14 cellular contexts compared by ENCODE assay signal in the genomic region with DNA sequence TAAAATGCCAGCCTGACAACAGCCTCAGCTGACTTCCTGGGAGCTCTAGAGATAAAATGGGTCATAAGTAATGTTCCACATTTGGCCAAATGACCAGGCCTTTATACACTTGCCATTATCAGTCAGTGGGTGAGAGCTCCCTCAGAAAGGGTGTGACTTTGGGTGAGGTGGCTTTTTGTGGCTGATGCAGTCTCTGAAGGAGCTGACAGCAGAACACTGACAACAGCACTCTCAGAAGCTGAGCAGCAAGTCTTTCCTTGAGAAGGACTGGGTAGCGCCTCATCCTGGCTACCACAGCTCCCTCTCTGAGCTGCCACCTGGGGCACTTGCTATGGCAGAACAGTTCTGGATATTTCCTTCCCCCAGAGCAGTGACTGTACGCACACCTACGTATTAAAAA.
"Had no signal": no experiment of that assay in that cellular context is flagged by ENCODE, and none has a peak within 500 bp of the region (broad histone marks: within the 10 kb centered on the region; RNA-seq: fewer than 3 reads in every experiment).

No MANE protein-coding gene starts in this region.

- H3K36me3 ChIP-seq: gastroesophageal sphincter, heart right ventricle, tibial nerve, vagina had no signal

- H3K4me3 ChIP-seq: dorsolateral prefrontal cortex, gastroesophageal sphincter, heart right ventricle, tibial nerve, vagina had no signal

- H3K4me3 Mint-ChIP-seq: stimulated activated naive B cell treated with anti-CD40 and anti-IgM and Interleukin-4, amounts not matched to agents 10 μg/mL and 1 μg/mL and 100 μg/mL, for 72 hours had no signal

- H3K9me3 Mint-ChIP-seq: activated naive CD4-positive, alpha-beta T cell treated with anti-CD3 and anti-CD28 coated beads, Interleukin-2, amount 50 U/mL, for 24 hours had no signal

- H3K27me3 ChIP-seq: dorsolateral prefrontal cortex, gastroesophageal sphincter, heart right ventricle, tibial nerve, vagina had no signal

- H3K4me1 ChIP-seq: gastroesophageal sphincter, parathyroid adenoma, tibial nerve, vagina had no signal

- DNase-seq: amniotic stem cell; dorsolateral prefrontal cortex; heart right ventricle; islet precursor cell; midbrain; stimulated activated CD4-positive, alpha-beta T cell treated with anti-CD3 and anti-CD28 coated beads, Interleukin-12 subunit alpha, Interleukin-12 subunit beta, amount 100 ng/mL, for 4 hours; stimulated activated naive B cell treated with anti-CD40 and anti-IgM and Interleukin-4, amounts not matched to agents 10 μg/mL and 1 μg/mL and 100 μg/mL, for 72 hours; substantia nigra had no signal

- ATAC-seq: gastroesophageal sphincter; heart right ventricle; left lobe of liver; stimulated activated naive B cell treated with anti-CD40 and anti-IgM and Interleukin-4, amounts not matched to agents 10 μg/mL and 1 μg/mL and 100 μg/mL, for 72 hours had no signal

- H3K27me3 Mint-ChIP-seq: activated naive CD4-positive, alpha-beta T cell treated with anti-CD3 and anti-CD28 coated beads, Interleukin-2, amount 50 U/mL, for 24 hours had no signal

- H3K27ac Mint-ChIP-seq: activated naive CD4-positive, alpha-beta T cell treated with anti-CD3 and anti-CD28 coated beads, Interleukin-2, amount 50 U/mL, for 24 hours; stimulated activated naive B cell treated with anti-CD40 and anti-IgM and Interleukin-4, amounts not matched to agents 10 μg/mL and 1 μg/mL and 100 μg/mL, for 72 hours had no signal

- H3K9me3 ChIP-seq: vagina had no signal

- H3K27ac ChIP-seq: dorsolateral prefrontal cortex, gastroesophageal sphincter, heart right ventricle, parathyroid adenoma, tibial nerve, vagina had no signal
